ENCODE assay signal across 8 cellular contexts in genomic region chr2:207746131-207746530, GRCh38. TPM values are rescaled to one million over a fixed set of nuclear protein-coding genes. Genes with fewer than 3 reads are reported as not detected.
A peak's percentile ranks its signal among the peaks of the same experiment; 100 is the strongest.
DNase-seq lines count a peak whose midpoint lies in the region; FAIRE-seq and TF ChIP-seq lines count a peak whose summit lies in the region.

No MANE protein-coding gene starts in this region.

- H3K27me3 ChIP-seq in GM06990 (replicated peaks; ENCODE audit: control insufficient read depth, insufficient read depth, low read length): no peaks in the 10 kb centered on the region
- H3K27me3 ChIP-seq in H7 (ENCODE audit: control insufficient read depth, insufficient read depth, low read length): no peaks in the 10 kb centered on the region
- H3K27me3 ChIP-seq in breast epithelium: no peaks in the 10 kb centered on the region

- DNase-seq in GM06990 (ENCODE audit: extremely low read depth, insufficient read length): peak; percentile 20
- DNase-seq in H7: peak; percentile 64
- peak; percentile 60 for DNase-seq in LoVo (ENCODE audit: low spot score)
- peak; percentile 50 for DNase-seq in RWPE1 (ENCODE audit: low spot score)
- DNase-seq in breast epithelium (ENCODE audit: low spot score in 2 of 2): no peak
- DNase-seq in kidney: no peak
- DNase-seq in stimulated activated CD4-positive, alpha-beta T cell treated with anti-CD3 and anti-CD28 coated beads, Interleukin-4, amount 100 ng/mL, for 1 hour: peak; percentile 33

- H3K36me3 ChIP-seq in GM06990 (ENCODE audit: control insufficient read depth, insufficient read depth, low read length) (peaks cover 3% of the 10 kb centered on the region), H7 (replicated peaks; ENCODE audit: control insufficient read depth, insufficient read depth, low read length) (peaks cover 11% of the 10 kb centered on the region), breast epithelium (no peaks in the 10 kb centered on the region), kidney (ENCODE audit: control insufficient read depth in 1 of 2, insufficient read depth in 2 of 2, low read length in 2 of 2) (peaks cover 3 to 8% of the 10 kb centered on the region in 2 donors)

- TF ChIP-seq CTCF in GM06990 (IDR thresholded peaks at IDR 0.05; ENCODE audit: insufficient read depth, low read length, poor library complexity, severe bottlenecking): peak; percentile 86
- TF ChIP-seq CTCF in RWPE1 (conservative IDR thresholded peaks at IDR 0.05; ENCODE audit: low read depth): peak; percentile 85
- peak; percentile 36 to 90 (median 82) for TF ChIP-seq CTCF in breast epithelium (IDR thresholded peaks at IDR 0.05)
- peak; percentile 90 for TF ChIP-seq CTCF in kidney (IDR thresholded peaks at IDR 0.05; ENCODE audit: borderline replicate concordance, extremely low read depth, insufficient read depth)

- FAIRE-seq in A204.1 (lab: Jason Lieb, UNC): peak; percentile 23
- no peak for FAIRE-seq in kidney (lab: Jason Lieb, UNC)

- no peak overlapping the region for H3K9ac ChIP-seq in kidney (ENCODE audit: low read length in 2 of 2)

- H3K4me1 ChIP-seq in breast epithelium (no peaks in the 10 kb centered on the region), kidney (ENCODE audit: control insufficient read depth in 1 of 2, insufficient read depth in 1 of 2, low read depth in 1 of 2, low read length in 2 of 2) (peaks cover 0 to 12% of the 10 kb centered on the region in 2 donors)

- TF ChIP-seq POLR2A in breast epithelium (IDR thresholded peaks at IDR 0.05): no peak

- CTCF ChIA-PET in RWPE1 (lab: Yijun Ruan, JAX): interaction anchor here (0.6 to 2.0 kb wide), 18 partner anchors 12 to 326 kb away, joined by 3 to 32 read pairs (median 4); no protein-coding TSS in a partner anchor

- H3K27ac ChIP-seq in RWPE1: no peak overlapping the region
- no peak overlapping the region for H3K27ac ChIP-seq in breast epithelium
- H3K27ac ChIP-seq in kidney (ENCODE audit: low read depth in 2 of 2, low read length in 2 of 2): no peak overlapping the region

- H3K4me3 ChIP-seq in GM06990 (replicated peaks; ENCODE audit: low read depth, low read length) (no peak overlapping the region), H7 (ENCODE audit: insufficient read depth, low read depth, low read length) (no peak overlapping the region), breast epithelium (no peak overlapping the region), kidney (ENCODE audit: low read length in 2 of 2) (no peak overlapping the region)

- intact Hi-C loops in breast epithelium (cut with DNase I; ENCODE audit: low total_unique reads) (loop anchor here (10.0 kb wide), 1 partner anchor 289 kb away; no protein-coding TSS in a partner anchor), kidney (cut with DNase I) (loop anchor here (10.0 kb wide), 2 partner anchors 289 to 329 kb away; no protein-coding TSS in a partner anchor)

- H3K9me3 ChIP-seq in breast epithelium: no peaks in the 10 kb centered on the region
- H3K9me3 ChIP-seq in kidney (ENCODE audit: control insufficient read depth in 1 of 2, low read length in 2 of 2): no peaks in the 10 kb centered on the region

- POLR2A ChIA-PET in RWPE1 (lab: Yijun Ruan, JAX; ENCODE audit: low non-redundant PET): interaction anchor here (0.5 kb wide), 1 partner anchor 114 kb away, joined by 5 read pairs; no protein-coding TSS in a partner anchor

RNA-seq across cellular contexts. Expression of gene FZD5, which starts 23.6 kb away (rescaled TPM):
- 102 and 171 TPM in 2 replicates for total RNA-seq in H7 (2014; rRNA removed; shearing (Covaris generic))
- 10 to 100 TPM in 2 of 3 donors, 1 to 10 TPM in 1; 5.2 to 17.0 (median 12.1) TPM for total RNA-seq in breast epithelium
- total RNA-seq in kidney: 24.2 TPM
- polyA plus RNA-seq in kidney (ENCODE audit: insufficient read depth, low read depth, low replicate concordance): 4.1 TPM

RNA-seq across cellular contexts. Expression of gene CCNYL1, which starts 34.7 kb away (rescaled TPM):
- 10.9 and 11.5 TPM in 2 replicates for total RNA-seq in H7 (2014; rRNA removed; shearing (Covaris generic))
- total RNA-seq in breast epithelium (10 to 100 TPM in 2 of 3 donors, 1 to 10 TPM in 1; 10.0 to 17.4 (median 11.8) TPM), kidney (14.6 TPM)
- polyA plus RNA-seq in kidney (ENCODE audit: insufficient read depth, low read depth, low replicate concordance): 6.7 TPM

Comparison
In these comparisons a context has a peak if more than half of its experiments do, and no peak if none do; other contexts are left out.
1. DNase-seq: peak in GM06990 (single experiment), H7 (single experiment), LoVo (single experiment), RWPE1 (single experiment) and stimulated activated CD4-positive, alpha-beta T cell treated with anti-CD3 and anti-CD28 coated beads, Interleukin-4, amount 100 ng/mL, for 1 hour (single experiment); none in breast epithelium (0 of 2) and kidney (single experiment).
2. Peak in every context shown above with its lines, with median percentiles within 50 percentile points of each other: CTCF ChIP-seq.